Comparison of ENCODE assay signal across 1 cellular context in the genomic region with DNA sequence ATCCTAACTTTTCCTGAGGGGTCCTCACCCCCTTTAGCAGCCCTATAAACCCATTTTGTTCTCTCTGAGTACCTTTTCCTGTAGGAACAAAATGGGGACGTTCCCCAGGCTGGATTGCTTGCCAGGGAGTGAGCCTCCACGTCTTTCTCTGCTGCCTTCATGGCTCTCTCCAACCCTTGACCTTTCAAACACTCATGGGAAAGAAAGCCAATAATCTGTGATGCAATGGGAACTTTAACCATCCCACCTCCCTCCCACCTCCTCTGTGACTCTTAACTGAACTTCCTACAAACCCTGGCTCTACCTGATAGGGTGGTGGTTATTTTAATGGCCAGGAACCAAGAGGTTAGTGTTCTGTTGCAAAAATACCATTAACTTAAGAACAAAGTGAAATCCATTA.
TF ChIP-seq lines count a peak whose summit lies in the region.

No MANE protein-coding gene starts in this region.

TF ChIP-seq in HepG2, 621 proteins besides CTCF, POLR2A, EP300 and RAD21 (continued from another document and continues in another):
- TF ChIP-seq, protein P1, sequence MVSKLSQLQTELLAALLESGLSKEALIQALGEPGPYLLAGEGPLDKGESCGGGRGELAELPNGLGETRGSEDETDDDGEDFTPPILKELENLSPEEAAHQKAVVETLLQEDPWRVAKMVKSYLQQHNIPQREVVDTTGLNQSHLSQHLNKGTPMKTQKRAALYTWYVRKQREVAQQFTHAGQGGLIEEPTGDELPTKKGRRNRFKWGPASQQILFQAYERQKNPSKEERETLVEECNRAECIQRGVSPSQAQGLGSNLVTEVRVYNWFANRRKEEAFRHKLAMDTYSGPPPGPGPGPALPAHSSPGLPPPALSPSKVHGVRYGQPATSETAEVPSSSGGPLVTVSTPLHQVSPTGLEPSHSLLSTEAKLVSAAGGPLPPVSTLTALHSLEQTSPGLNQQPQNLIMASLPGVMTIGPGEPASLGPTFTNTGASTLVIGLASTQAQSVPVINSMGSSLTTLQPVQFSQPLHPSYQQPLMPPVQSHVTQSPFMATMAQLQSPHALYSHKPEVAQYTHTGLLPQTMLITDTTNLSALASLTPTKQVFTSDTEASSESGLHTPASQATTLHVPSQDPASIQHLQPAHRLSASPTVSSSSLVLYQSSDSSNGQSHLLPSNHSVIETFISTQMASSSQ (IDR thresholded peaks at IDR 0.05; ENCODE audit: low read depth): no peak
- TF ChIP-seq, protein P1 (CRISPR knock-in tag; IDR thresholded peaks at IDR 0.05; ENCODE audit: borderline replicate concordance): no peak
- TF ChIP-seq ZBTB38 (CRISPR knock-in tag; IDR thresholded peaks at IDR 0.05) (no peak), KLF6 (CRISPR knock-in tag; IDR thresholded peaks at IDR 0.05) (no peak), CC2D1A (CRISPR knock-in tag; IDR thresholded peaks at IDR 0.05) (no peak), MTF1 (CRISPR knock-in tag; IDR thresholded peaks at IDR 0.05) (no peak), ZNF652 (CRISPR knock-in tag; IDR thresholded peaks at IDR 0.05; ENCODE audit: borderline replicate concordance, low read depth) (peak; percentile 39; the same call in 1 of the 2 replicates), ZNF235 (CRISPR knock-in tag; IDR thresholded peaks at IDR 0.05; ENCODE audit: borderline replicate concordance) (no peak), ZNF124 (CRISPR knock-in tag; IDR thresholded peaks at IDR 0.05) (0 out of 2 replicates have a peak, but pooled peaks have one; percentile 51), SSRP1 (CRISPR knock-in tag; IDR thresholded peaks at IDR 0.05) (no peak), ZNF225 (CRISPR knock-in tag; IDR thresholded peaks at IDR 0.05) (no peak), YY1 (IDR thresholded peaks at IDR 0.05; ENCODE audit: insufficient read depth, insufficient replicate concordance, low read depth, low read length) (no peak), SRF (IDR thresholded peaks at IDR 0.05; ENCODE audit: low read depth, low read length) (no peak), ATF7 (IDR thresholded peaks at IDR 0.05) (peak; percentile 26; the same call in 1 of the 2 replicates), ATF7 (CRISPR knock-in tag; IDR thresholded peaks at IDR 0.05) (0 out of 2 replicates have a peak, but pooled peaks have one; percentile 27), ZSCAN12 (CRISPR knock-in tag; IDR thresholded peaks at IDR 0.05) (no peak), CHCHD3 (CRISPR knock-in tag; IDR thresholded peaks at IDR 0.05) (no peak), ZNF207 (IDR thresholded peaks at IDR 0.05; ENCODE audit: borderline replicate concordance) (no peak), HNRNPL (IDR thresholded peaks at IDR 0.05; ENCODE audit: low read depth, low read length) (no peak), PHF8 (CRISPR knock-in tag; IDR thresholded peaks at IDR 0.05) (no peak), TEAD2 (CRISPR knock-in tag; IDR thresholded peaks at IDR 0.05) (no peak), ZNF672 (CRISPR knock-in tag; IDR thresholded peaks at IDR 0.05) (no peak), NFE2L1 (CRISPR knock-in tag; IDR thresholded peaks at IDR 0.05; ENCODE audit: borderline replicate concordance) (no peak), SMAD1 (CRISPR knock-in tag; IDR thresholded peaks at IDR 0.05; ENCODE audit: borderline replicate concordance, low read depth) (no peak), ZNF24 (IDR thresholded peaks at IDR 0.05) (no peak), ZNF343 (CRISPR knock-in tag; IDR thresholded peaks at IDR 0.05) (no peak)
- TF ChIP-seq, protein P2, sequence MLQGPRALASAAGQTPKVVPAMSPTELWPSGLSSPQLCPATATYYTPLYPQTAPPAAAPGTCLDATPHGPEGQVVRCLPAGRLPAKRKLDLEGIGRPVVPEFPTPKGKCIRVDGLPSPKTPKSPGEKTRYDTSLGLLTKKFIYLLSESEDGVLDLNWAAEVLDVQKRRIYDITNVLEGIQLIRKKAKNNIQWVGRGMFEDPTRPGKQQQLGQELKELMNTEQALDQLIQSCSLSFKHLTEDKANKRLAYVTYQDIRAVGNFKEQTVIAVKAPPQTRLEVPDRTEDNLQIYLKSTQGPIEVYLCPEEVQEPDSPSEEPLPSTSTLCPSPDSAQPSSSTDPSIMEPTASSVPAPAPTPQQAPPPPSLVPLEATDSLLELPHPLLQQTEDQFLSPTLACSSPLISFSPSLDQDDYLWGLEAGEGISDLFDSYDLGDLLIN (CRISPR knock-in tag; IDR thresholded peaks at IDR 0.05; ENCODE audit: borderline replicate concordance): no peak
- TF ChIP-seq, protein P3, sequence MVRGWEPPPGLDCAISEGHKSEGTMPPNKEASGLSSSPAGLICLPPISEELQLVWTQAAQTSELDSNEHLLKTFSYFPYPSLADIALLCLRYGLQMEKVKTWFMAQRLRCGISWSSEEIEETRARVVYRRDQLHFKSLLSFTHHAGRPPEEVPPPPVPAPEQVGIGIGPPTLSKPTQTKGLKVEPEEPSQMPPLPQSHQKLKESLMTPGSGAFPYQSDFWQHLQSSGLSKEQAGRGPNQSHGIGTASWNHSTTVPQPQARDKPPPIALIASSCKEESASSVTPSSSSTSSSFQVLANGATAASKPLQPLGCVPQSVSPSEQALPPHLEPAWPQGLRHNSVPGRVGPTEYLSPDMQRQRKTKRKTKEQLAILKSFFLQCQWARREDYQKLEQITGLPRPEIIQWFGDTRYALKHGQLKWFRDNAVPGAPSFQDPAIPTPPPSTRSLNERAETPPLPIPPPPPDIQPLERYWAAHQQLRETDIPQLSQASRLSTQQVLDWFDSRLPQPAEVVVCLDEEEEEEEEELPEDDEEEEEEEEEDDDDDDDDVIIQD (CRISPR knock-in tag; IDR thresholded peaks at IDR 0.05; ENCODE audit: low read depth): no peak
- TF ChIP-seq, protein P4, sequence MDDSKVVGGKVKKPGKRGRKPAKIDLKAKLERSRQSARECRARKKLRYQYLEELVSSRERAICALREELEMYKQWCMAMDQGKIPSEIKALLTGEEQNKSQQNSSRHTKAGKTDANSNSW (CRISPR knock-in tag; IDR thresholded peaks at IDR 0.05; ENCODE audit: borderline replicate concordance): no peak
- TF ChIP-seq, protein P5, sequence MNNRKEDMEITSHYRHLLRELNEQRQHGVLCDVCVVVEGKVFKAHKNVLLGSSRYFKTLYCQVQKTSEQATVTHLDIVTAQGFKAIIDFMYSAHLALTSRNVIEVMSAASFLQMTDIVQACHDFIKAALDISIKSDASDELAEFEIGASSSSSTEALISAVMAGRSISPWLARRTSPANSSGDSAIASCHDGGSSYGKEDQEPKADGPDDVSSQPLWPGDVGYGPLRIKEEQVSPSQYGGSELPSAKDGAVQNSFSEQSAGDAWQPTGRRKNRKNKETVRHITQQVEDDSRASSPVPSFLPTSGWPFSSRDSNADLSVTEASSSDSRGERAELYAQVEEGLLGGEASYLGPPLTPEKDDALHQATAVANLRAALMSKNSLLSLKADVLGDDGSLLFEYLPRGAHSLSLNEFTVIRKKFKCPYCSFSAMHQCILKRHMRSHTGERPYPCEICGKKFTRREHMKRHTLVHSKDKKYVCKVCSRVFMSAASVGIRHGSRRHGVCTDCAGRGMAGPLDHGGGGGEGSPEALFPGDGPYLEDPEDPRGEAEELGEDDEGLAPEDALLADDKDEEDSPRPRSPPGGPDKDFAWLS (CRISPR knock-in tag; IDR thresholded peaks at IDR 0.05; ENCODE audit: borderline replicate concordance): no peak
- TF ChIP-seq, protein P6, sequence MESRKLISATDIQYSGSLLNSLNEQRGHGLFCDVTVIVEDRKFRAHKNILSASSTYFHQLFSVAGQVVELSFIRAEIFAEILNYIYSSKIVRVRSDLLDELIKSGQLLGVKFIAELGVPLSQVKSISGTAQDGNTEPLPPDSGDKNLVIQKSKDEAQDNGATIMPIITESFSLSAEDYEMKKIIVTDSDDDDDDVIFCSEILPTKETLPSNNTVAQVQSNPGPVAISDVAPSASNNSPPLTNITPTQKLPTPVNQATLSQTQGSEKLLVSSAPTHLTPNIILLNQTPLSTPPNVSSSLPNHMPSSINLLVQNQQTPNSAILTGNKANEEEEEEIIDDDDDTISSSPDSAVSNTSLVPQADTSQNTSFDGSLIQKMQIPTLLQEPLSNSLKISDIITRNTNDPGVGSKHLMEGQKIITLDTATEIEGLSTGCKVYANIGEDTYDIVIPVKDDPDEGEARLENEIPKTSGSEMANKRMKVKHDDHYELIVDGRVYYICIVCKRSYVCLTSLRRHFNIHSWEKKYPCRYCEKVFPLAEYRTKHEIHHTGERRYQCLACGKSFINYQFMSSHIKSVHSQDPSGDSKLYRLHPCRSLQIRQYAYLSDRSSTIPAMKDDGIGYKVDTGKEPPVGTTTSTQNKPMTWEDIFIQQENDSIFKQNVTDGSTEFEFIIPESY (CRISPR knock-in tag; IDR thresholded peaks at IDR 0.05): no peak
- TF ChIP-seq, protein P7, sequence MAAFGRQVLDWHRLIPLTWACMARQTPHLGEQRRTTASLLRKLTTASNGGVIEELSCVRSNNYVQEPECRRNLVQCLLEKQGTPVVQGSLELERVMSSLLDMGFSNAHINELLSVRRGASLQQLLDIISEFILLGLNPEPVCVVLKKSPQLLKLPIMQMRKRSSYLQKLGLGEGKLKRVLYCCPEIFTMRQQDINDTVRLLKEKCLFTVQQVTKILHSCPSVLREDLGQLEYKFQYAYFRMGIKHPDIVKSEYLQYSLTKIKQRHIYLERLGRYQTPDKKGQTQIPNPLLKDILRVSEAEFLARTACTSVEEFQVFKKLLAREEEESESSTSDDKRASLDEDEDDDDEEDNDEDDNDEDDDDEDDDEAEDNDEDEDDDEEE (CRISPR knock-in tag; IDR thresholded peaks at IDR 0.05): no peak
- TF ChIP-seq, protein P8, sequence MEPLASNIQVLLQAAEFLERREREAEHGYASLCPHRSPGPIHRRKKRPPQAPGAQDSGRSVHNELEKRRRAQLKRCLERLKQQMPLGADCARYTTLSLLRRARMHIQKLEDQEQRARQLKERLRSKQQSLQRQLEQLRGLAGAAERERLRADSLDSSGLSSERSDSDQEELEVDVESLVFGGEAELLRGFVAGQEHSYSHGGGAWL (CRISPR knock-in tag; IDR thresholded peaks at IDR 0.05): no peak
- TF ChIP-seq, protein P9, sequence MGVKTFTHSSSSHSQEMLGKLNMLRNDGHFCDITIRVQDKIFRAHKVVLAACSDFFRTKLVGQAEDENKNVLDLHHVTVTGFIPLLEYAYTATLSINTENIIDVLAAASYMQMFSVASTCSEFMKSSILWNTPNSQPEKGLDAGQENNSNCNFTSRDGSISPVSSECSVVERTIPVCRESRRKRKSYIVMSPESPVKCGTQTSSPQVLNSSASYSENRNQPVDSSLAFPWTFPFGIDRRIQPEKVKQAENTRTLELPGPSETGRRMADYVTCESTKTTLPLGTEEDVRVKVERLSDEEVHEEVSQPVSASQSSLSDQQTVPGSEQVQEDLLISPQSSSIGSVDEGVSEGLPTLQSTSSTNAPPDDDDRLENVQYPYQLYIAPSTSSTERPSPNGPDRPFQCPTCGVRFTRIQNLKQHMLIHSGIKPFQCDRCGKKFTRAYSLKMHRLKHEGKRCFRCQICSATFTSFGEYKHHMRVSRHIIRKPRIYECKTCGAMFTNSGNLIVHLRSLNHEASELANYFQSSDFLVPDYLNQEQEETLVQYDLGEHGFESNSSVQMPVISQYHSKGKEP (CRISPR knock-in tag; IDR thresholded peaks at IDR 0.05): no peak
- TF ChIP-seq, protein P10, sequence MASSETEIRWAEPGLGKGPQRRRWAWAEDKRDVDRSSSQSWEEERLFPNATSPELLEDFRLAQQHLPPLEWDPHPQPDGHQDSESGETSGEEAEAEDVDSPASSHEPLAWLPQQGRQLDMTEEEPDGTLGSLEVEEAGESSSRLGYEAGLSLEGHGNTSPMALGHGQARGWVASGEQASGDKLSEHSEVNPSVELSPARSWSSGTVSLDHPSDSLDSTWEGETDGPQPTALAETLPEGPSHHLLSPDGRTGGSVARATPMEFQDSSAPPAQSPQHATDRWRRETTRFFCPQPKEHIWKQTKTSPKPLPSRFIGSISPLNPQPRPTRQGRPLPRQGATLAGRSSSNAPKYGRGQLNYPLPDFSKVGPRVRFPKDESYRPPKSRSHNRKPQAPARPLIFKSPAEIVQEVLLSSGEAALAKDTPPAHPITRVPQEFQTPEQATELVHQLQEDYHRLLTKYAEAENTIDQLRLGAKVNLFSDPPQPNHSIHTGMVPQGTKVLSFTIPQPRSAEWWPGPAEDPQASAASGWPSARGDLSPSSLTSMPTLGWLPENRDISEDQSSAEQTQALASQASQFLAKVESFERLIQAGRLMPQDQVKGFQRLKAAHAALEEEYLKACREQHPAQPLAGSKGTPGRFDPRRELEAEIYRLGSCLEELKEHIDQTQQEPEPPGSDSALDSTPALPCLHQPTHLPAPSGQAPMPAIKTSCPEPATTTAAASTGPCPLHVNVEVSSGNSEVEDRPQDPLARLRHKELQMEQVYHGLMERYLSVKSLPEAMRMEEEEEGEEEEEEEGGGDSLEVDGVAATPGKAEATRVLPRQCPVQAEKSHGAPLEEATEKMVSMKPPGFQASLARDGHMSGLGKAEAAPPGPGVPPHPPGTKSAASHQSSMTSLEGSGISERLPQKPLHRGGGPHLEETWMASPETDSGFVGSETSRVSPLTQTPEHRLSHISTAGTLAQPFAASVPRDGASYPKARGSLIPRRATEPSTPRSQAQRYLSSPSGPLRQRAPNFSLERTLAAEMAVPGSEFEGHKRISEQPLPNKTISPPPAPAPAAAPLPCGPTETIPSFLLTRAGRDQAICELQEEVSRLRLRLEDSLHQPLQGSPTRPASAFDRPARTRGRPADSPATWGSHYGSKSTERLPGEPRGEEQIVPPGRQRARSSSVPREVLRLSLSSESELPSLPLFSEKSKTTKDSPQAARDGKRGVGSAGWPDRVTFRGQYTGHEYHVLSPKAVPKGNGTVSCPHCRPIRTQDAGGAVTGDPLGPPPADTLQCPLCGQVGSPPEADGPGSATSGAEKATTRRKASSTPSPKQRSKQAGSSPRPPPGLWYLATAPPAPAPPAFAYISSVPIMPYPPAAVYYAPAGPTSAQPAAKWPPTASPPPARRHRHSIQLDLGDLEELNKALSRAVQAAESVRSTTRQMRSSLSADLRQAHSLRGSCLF (CRISPR knock-in tag; IDR thresholded peaks at IDR 0.05; ENCODE audit: borderline replicate concordance): no peak
- TF ChIP-seq, protein P11, sequence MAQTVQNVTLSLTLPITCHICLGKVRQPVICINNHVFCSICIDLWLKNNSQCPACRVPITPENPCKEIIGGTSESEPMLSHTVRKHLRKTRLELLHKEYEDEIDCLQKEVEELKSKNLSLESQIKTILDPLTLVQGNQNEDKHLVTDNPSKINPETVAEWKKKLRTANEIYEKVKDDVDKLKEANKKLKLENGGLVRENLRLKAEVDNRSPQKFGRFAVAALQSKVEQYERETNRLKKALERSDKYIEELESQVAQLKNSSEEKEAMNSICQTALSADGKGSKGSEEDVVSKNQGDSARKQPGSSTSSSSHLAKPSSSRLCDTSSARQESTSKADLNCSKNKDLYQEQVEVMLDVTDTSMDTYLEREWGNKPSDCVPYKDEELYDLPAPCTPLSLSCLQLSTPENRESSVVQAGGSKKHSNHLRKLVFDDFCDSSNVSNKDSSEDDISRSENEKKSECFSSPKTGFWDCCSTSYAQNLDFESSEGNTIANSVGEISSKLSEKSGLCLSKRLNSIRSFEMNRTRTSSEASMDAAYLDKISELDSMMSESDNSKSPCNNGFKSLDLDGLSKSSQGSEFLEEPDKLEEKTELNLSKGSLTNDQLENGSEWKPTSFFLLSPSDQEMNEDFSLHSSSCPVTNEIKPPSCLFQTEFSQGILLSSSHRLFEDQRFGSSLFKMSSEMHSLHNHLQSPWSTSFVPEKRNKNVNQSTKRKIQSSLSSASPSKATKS (CRISPR knock-in tag; IDR thresholded peaks at IDR 0.05): no peak
